In the genomic region with DNA sequence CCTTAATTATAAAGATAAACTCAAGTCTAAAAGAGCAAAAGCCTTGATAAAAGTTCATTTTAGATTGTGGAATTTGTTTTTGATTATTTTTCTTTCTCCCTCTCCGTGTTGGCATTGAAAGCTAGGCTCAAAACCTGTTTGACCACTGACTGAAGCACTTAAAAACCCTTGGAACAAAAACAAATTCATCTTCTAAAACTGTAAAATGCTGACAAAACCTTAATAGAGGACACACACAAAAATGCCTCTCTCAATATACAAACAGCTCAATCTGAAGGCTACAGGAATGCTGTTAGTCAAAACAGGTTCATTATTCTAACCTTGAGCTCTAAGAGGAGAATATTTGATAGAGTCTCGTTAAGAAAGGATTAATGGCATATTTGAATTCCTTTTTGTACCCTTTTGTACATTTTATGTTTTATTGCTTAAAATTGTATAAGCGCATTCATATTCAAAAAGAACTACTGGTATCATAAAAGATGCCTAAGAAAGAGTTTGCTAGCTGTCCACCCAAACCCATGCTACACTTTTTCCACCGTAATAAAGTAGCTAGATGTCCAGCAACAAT, we compare ENCODE assay signal across 29 cellular contexts.
"Had no signal": no experiment of that assay in that cellular context is flagged by ENCODE, and none has a peak within 500 bp of the region (broad histone marks: within the 10 kb centered on the region; RNA-seq: fewer than 3 reads in every experiment).

No MANE protein-coding gene starts in this region.

- H3K4me1 ChIP-seq: colonic mucosa, gastroesophageal sphincter, transverse colon had no signal

- H3K27ac Mint-ChIP-seq: activated naive CD8-positive, alpha-beta T cell; effector memory CD8-positive, alpha-beta T cell; stimulated activated naive B cell treated with anti-CD40 and anti-IgM and Interleukin-4, amounts not matched to agents 10 μg/mL and 1 μg/mL and 100 μg/mL, for 72 hours had no signal

- H3K4me3 Mint-ChIP-seq: activated naive CD8-positive, alpha-beta T cell; effector memory CD8-positive, alpha-beta T cell; naive thymus-derived CD4-positive, alpha-beta T cell; stimulated activated naive B cell treated with anti-CD40 and anti-IgM and Interleukin-4, amounts not matched to agents 10 μg/mL and 1 μg/mL and 100 μg/mL, for 72 hours had no signal

- H3K27ac ChIP-seq: cardiac muscle cell, colonic mucosa, dorsolateral prefrontal cortex, gastroesophageal sphincter, ovary, psoas muscle, transverse colon, WERI-Rb-1 had no signal

- H3K9me3 Mint-ChIP-seq: stimulated activated naive B cell treated with anti-CD40 and anti-IgM and Interleukin-4, amounts not matched to agents 10 μg/mL and 1 μg/mL and 100 μg/mL, for 72 hours had no signal

- H3K27me3 ChIP-seq: cardiac muscle cell, colonic mucosa, dorsolateral prefrontal cortex, gastroesophageal sphincter, ovary, transverse colon had no signal

- H3K27me3 Mint-ChIP-seq: naive thymus-derived CD4-positive, alpha-beta T cell; stimulated activated naive B cell treated with anti-CD40 and anti-IgM and Interleukin-4, amounts not matched to agents 10 μg/mL and 1 μg/mL and 100 μg/mL, for 72 hours had no signal

- H3K4me1 Mint-ChIP-seq: stimulated activated naive B cell treated with anti-CD40 and anti-IgM and Interleukin-4, amounts not matched to agents 10 μg/mL and 1 μg/mL and 100 μg/mL, for 72 hours had no signal

- H3K36me3 Mint-ChIP-seq: stimulated activated naive B cell treated with anti-CD40 and anti-IgM and Interleukin-4, amounts not matched to agents 10 μg/mL and 1 μg/mL and 100 μg/mL, for 72 hours had no signal

- H3K9me3 ChIP-seq: colonic mucosa, gastroesophageal sphincter, ovary, psoas muscle, transverse colon had no signal

- ATAC-seq: activated CD4-positive, CD25-positive, alpha-beta regulatory T cell treated with anti-CD3 and anti-CD28 coated beads, Interleukin-2, amount 50 U/mL, for 24 hours; effector memory CD8-positive, alpha-beta T cell; gastroesophageal sphincter; left cardiac atrium; naive thymus-derived CD4-positive, alpha-beta T cell; psoas muscle; stimulated activated naive B cell treated with anti-CD40 and anti-IgM and Interleukin-4, amounts not matched to agents 10 μg/mL and 1 μg/mL and 100 μg/mL, for 72 hours had no signal

- H3K4me3 ChIP-seq: cardiac muscle cell, colonic mucosa, dorsolateral prefrontal cortex, gastroesophageal sphincter, ovary, psoas muscle, smooth muscle cell, transverse colon had no signal

- DNase-seq: activated CD4-positive, alpha-beta T cell treated with anti-CD3 and anti-CD28 coated beads for 48 hours; activated CD4-positive, alpha-beta T cell treated with anti-CD3 and anti-CD28 coated beads, Interleukin-2, amount 50 U/mL, for 48 hours; activated CD8-positive, alpha-beta memory T cell treated with anti-CD3 and anti-CD28 coated beads for 24 hours; activated effector memory CD4-positive, alpha-beta T cell treated with Interleukin-2 at 50 U/mL for 16 hours; activated naive CD4-positive, alpha-beta T cell treated with Interleukin-2 at 50 U/mL for 16 hours; anterior cingulate cortex; cerebellar nuclear complex; colonic mucosa; dorsolateral prefrontal cortex; effector memory CD8-positive, alpha-beta T cell; head of caudate nucleus; hippocampal formation; left cardiac atrium; midbrain; naive thymus-derived CD4-positive, alpha-beta T cell; ovary; psoas muscle; stimulated activated CD4-positive, alpha-beta T cell treated with anti-CD3 and anti-CD28 coated beads, Interleukin-1b, Interleukin-23, amount 100 ng/mL, for 48 hours; stimulated activated CD4-positive, alpha-beta T cell treated with anti-CD3 and anti-CD28 coated beads, Interleukin-4, amount 100 ng/mL, for 4 hours; stimulated activated CD8-positive, alpha-beta memory T cell treated with anti-CD3 and anti-CD28 coated beads, Interleukin-4, amount 100 ng/mL, for 48 hours; stimulated activated naive B cell treated with anti-CD40 and anti-IgM and Interleukin-4, amounts not matched to agents 10 μg/mL and 1 μg/mL and 100 μg/mL, for 72 hours; T-helper 9 cell; transverse colon; WERI-Rb-1 had no signal

- H3K36me3 ChIP-seq: colonic mucosa, ovary, WERI-Rb-1 had no signal
